16 cellular contexts compared by ENCODE assay signal in genomic region chr5:14742427-14743010, GRCh38.
A peak's percentile ranks its signal among the peaks of the same experiment; 100 is the strongest.
DNase-seq lines count a peak whose midpoint lies in the region; ATAC-seq, FAIRE-seq and TF ChIP-seq lines count a peak whose summit lies in the region.
"Had no signal": no experiment of that assay in that cellular context is flagged by ENCODE, and none has a peak within 500 bp of the region (broad histone marks: within the 10 kb centered on the region; RNA-seq: fewer than 3 reads in every experiment).

No MANE protein-coding gene starts in this region.

- no peaks in the 10 kb centered on the region for H4K20me1 ChIP-seq in OCI-LY1 (ENCODE audit: insufficient read depth, low read length)
- H4K20me1 ChIP-seq in H1 (replicated peaks in 1 of 2; ENCODE audit: control insufficient read depth in 1 of 2, insufficient read depth in 2 of 2, low read length in 2 of 2) = no peaks in the 10 kb centered on the region

- DNase-seq in CD8-positive, alpha-beta T cell = no peak
- no peak for DNase-seq in H1 (ENCODE audit: low read depth in 1 of 2, low spot score in 2 of 2)
- DNase-seq in suprapubic skin (ENCODE audit: low spot score in 2 of 2) = no peak
- no peak for DNase-seq in thyroid gland
- DNase-seq: activated CD4-positive, alpha-beta T cell treated with anti-CD3 and anti-CD28 coated beads for 1 hour; left colon; naive B cell; NCI-H1092 had no signal

- TF ChIP-seq CTCF in CD8-positive, alpha-beta T cell (IDR thresholded peaks at IDR 0.05) = no peak
- no peak for TF ChIP-seq CTCF in OCI-LY1 (IDR thresholded peaks at IDR 0.05; ENCODE audit: low read length)
- TF ChIP-seq CTCF in H1 (IDR thresholded peaks at IDR 0.05; ENCODE audit: control extremely low read depth in 1 of 3, insufficient read depth in 1 of 3, low read depth in 1 of 3, low read length in 3 of 3) = no peak
- TF ChIP-seq CTCF in suprapubic skin (IDR thresholded peaks at IDR 0.05) = no peak
- TF ChIP-seq CTCF in thyroid gland (IDR thresholded peaks at IDR 0.05) = no peak

- H3K4me2 ChIP-seq in OCI-LY1 (ENCODE audit: low read length) (no peak overlapping the region), H1 (ENCODE audit: insufficient read depth in 1 of 2, low read depth in 2 of 2, low read length in 2 of 2) (no peak overlapping the region)

- intact Hi-C loops in CD8-positive, alpha-beta T cell (cut with DNase I, micrococcal nuclease) = no loop called here
- intact Hi-C loops in thyroid gland (cut with DNase I) = no loop called here

- H3K9ac ChIP-seq in OCI-LY1 (ENCODE audit: low read length) (no peak overlapping the region), H1 (replicated peaks in 1 of 4; ENCODE audit: extremely low read depth in 1 of 4, low read depth in 3 of 4, low read length in 3 of 4) (no peak overlapping the region)

- no peak overlapping the region; the same call in 1 of the 2 replicates for H2BK12ac ChIP-seq in H1 (ENCODE audit: low read depth, low read length)

- H3K4me1 Mint-ChIP-seq in CD8-positive, alpha-beta T cell (ENCODE audit: low read depth) = peaks cover 34% of the 10 kb centered on the region

- H3K4me1 ChIP-seq in CD8-positive, alpha-beta T cell (ENCODE audit: insufficient read depth, low read length) = peaks cover 10% of the 10 kb centered on the region
- H3K4me1 ChIP-seq in OCI-LY1 (ENCODE audit: insufficient read depth, low read length, severe bottlenecking) = peaks cover 30% of the 10 kb centered on the region
- peaks cover 0 to 19% (median 9%) of the 10 kb centered on the region in 4 experiments; a peak in 6 of 7 replicates for H3K4me1 ChIP-seq in H1 (replicated peaks in 1 of 4; ENCODE audit: control insufficient read depth in 3 of 4, insufficient read depth in 4 of 4, low read length in 3 of 4)
- H3K4me1 ChIP-seq in suprapubic skin = no peaks in the 10 kb centered on the region
- peaks cover 0 to 5% of the 10 kb centered on the region in 2 donors for H3K4me1 ChIP-seq in thyroid gland

- no peak for FAIRE-seq in H1 (lab: Jason Lieb, UNC)
- FAIRE-seq: G401.6 had no signal

- no peaks in the 10 kb centered on the region for H3K27me3 ChIP-seq in CD8-positive, alpha-beta T cell (ENCODE audit: insufficient read depth, low read length)
- H3K27me3 ChIP-seq in OCI-LY1 (ENCODE audit: insufficient read depth, low read length) = no peaks in the 10 kb centered on the region
- no peaks in the 10 kb centered on the region; a peak in 1 of 7 replicates for H3K27me3 ChIP-seq in H1 (replicated peaks in 1 of 4; ENCODE audit: control insufficient read depth in 3 of 4, extremely low read depth in 1 of 4, insufficient read depth in 3 of 4, low read length in 3 of 4)
- H3K27me3 ChIP-seq in suprapubic skin = no peaks in the 10 kb centered on the region
- no peaks in the 10 kb centered on the region for H3K27me3 ChIP-seq in thyroid gland
- H3K27me3 ChIP-seq: right atrium auricular region had no signal

- no peak for ATAC-seq in CD8-positive, alpha-beta T cell
- ATAC-seq in GM18867 (IDR thresholded peaks at IDR 0.05; ENCODE audit: unreplicated experiment) (no peak), GM19395 (IDR thresholded peaks at IDR 0.05; ENCODE audit: unreplicated experiment) (no peak)
- ATAC-seq: left colon had no signal

- H3K27ac ChIP-seq in CD8-positive, alpha-beta T cell (ENCODE audit: low read depth, low read length) = no peak overlapping the region
- H3K27ac ChIP-seq in KOPT-K1 (ENCODE audit: low read depth, low read length, poor library complexity, severe bottlenecking) = peak overlapping the region; percentile 80
- H3K27ac ChIP-seq in OCI-LY1 (ENCODE audit: low read depth, low read length, poor library complexity, severe bottlenecking) = peak overlapping the region; percentile 50
- no peak overlapping the region for H3K27ac ChIP-seq in H1 (ENCODE audit: low read depth, low read length)
- H3K27ac ChIP-seq in suprapubic skin = no peak overlapping the region
- no peak overlapping the region for H3K27ac ChIP-seq in thyroid gland
- H3K27ac ChIP-seq: C4-2B, SK-N-MC had no signal

- H3K79me1 ChIP-seq in H1 (ENCODE audit: low read depth, low read length) = no peaks in the 10 kb centered on the region

- no peak overlapping the region for H2BK20ac ChIP-seq in H1 (ENCODE audit: low read length)

- H3K36me3 ChIP-seq in CD8-positive, alpha-beta T cell (ENCODE audit: insufficient read depth, low read length) = peaks cover 14% of the 10 kb centered on the region
- H3K36me3 ChIP-seq in KOPT-K1 (ENCODE audit: insufficient read depth, low read length) (no peaks in the 10 kb centered on the region), OCI-LY1 (ENCODE audit: insufficient read depth, low read length) (peaks cover 43% of the 10 kb centered on the region; the same call in 1 of the 2 replicates), H1 (ENCODE audit: control insufficient read depth in 2 of 4, insufficient read depth in 4 of 4, low read length in 3 of 4) (no peaks in the 10 kb centered on the region), suprapubic skin (peaks cover 28% of the 10 kb centered on the region), thyroid gland (peaks cover 0 to 6% of the 10 kb centered on the region in 2 donors)

- TF ChIP-seq RAD21 in H1 (IDR thresholded peaks at IDR 0.05 in 1 of 2, conservative IDR thresholded peaks at IDR 0.05 in 1 of 2; ENCODE audit: low read depth in 2 of 2, low read length in 2 of 2) = no peak

- H3K4me3 ChIP-seq in CD8-positive, alpha-beta T cell (ENCODE audit: low read depth, low read length) = no peak overlapping the region
- H3K4me3 ChIP-seq in OCI-LY1 (ENCODE audit: low read depth, low read length, poor library complexity, severe bottlenecking) (no peak overlapping the region), H1 (ENCODE audit: extremely low read depth in 1 of 4, insufficient read depth in 2 of 4, low read depth in 3 of 4, low read length in 4 of 4) (no peak overlapping the region), suprapubic skin (no peak overlapping the region), thyroid gland (replicated peaks in 1 of 3) (no peak overlapping the region)
- H3K4me3 ChIP-seq: right atrium auricular region, SK-N-MC had no signal

- no peak overlapping the region for H2BK15ac ChIP-seq in H1 (ENCODE audit: low read length)

- WGBS in H1 (ENCODE audit: extremely low coverage in 1 of 2, insufficient coverage in 1 of 2, insufficient read length in 1 of 2, insufficient replicate concordance in 2 of 2, low coverage in 1 of 2, low lambda C conversion rate in 2 of 2, missing lambda C conversion rate in 1 of 2), 2 experiments = 92% methylated on average over 14 of the region's 14 CpGs; no CpG with 5 or more reads in 1 of the 2 experiments
- 87% methylated on average over 14 of the region's 14 CpGs for WGBS in suprapubic skin
- 88 to 90% methylated on average over 14 of the region's 14 CpGs for WGBS in thyroid gland, 2 donors

- no peak overlapping the region; the same call in 1 of the 2 replicates for H4K8ac ChIP-seq in H1 (ENCODE audit: extremely low read depth, insufficient read depth, low read length)

- H2BK5ac ChIP-seq in H1 (ENCODE audit: low read depth, low read length) = no peak overlapping the region

- no peaks in the 10 kb centered on the region for H3K9me3 ChIP-seq in CD8-positive, alpha-beta T cell (ENCODE audit: low read length)
- H3K9me3 ChIP-seq in KOPT-K1 (ENCODE audit: insufficient read depth, low read length, poor library complexity, severe bottlenecking) (no peaks in the 10 kb centered on the region), OCI-LY1 (ENCODE audit: low read length) (no peaks in the 10 kb centered on the region), H1 (ENCODE audit: insufficient read depth in 2 of 2, low read depth in 1 of 2, low read length in 1 of 2) (no peaks in the 10 kb centered on the region), suprapubic skin (no peaks in the 10 kb centered on the region), thyroid gland (no peaks in the 10 kb centered on the region)
- H3K9me3 ChIP-seq: right atrium auricular region had no signal

- H3K4ac ChIP-seq in H1 (replicated peaks; ENCODE audit: insufficient read length, low read depth, low read length) = no peak overlapping the region

- H3K27ac Mint-ChIP-seq in CD8-positive, alpha-beta T cell = peak overlapping the region; percentile 81

- no peak for TF ChIP-seq POLR2A in H1 (IDR thresholded peaks at IDR 0.05; ENCODE audit: control extremely low read depth in 1 of 2, low read depth in 2 of 2, low read length in 2 of 2)
- no peak for TF ChIP-seq POLR2A in suprapubic skin (IDR thresholded peaks at IDR 0.05)
- no peak for TF ChIP-seq POLR2A in thyroid gland (IDR thresholded peaks at IDR 0.05)

- CTCF ChIA-PET in CD8-positive, alpha-beta T cell (lab: Charles Lee) = interaction anchor here (2.2 to 5.7 kb wide), 3 partner anchors 11 to 57 kb away, joined by 5 to 27 read pairs (median 5); no protein-coding TSS in a partner anchor
- CTCF ChIA-PET in H1 (lab: Charles Lee; ENCODE audit: partially characterized antibody) = interaction anchor here (0.7 to 2.0 kb wide), 5 partner anchors 11 to 108 kb away, joined by 3 to 6 read pairs (median 3); no protein-coding TSS in a partner anchor

- H4K91ac ChIP-seq in H1 (replicated peaks; ENCODE audit: insufficient read length, low read length) = no peak overlapping the region

- H3K14ac ChIP-seq in H1 (ENCODE audit: insufficient read length) = no peak overlapping the region

- H3K79me2 ChIP-seq in OCI-LY1 (ENCODE audit: insufficient read depth, low read length) (no peaks in the 10 kb centered on the region), H1 (ENCODE audit: control insufficient read depth in 1 of 2, insufficient read depth in 2 of 2, low read length in 2 of 2) (no peaks in the 10 kb centered on the region)

- H3K56ac ChIP-seq in H1 (replicated peaks; ENCODE audit: insufficient read length, low read depth, low read length) = no peak overlapping the region

- no peak overlapping the region for H2BK120ac ChIP-seq in H1 (replicated peaks; ENCODE audit: low read depth, low read length)

- POLR2A ChIA-PET in CD8-positive, alpha-beta T cell (lab: Charles Lee) = no interaction called here
- POLR2A ChIA-PET in H1 (lab: Charles Lee; ENCODE audit: partially characterized antibody) = no interaction called here

- H2AK5ac ChIP-seq in H1 (ENCODE audit: low read depth, low read length) = no peak overlapping the region

- peaks cover 85% of the 10 kb centered on the region for H3K36me3 Mint-ChIP-seq in CD8-positive, alpha-beta T cell

- no peak overlapping the region for H4K5ac ChIP-seq in H1 (ENCODE audit: insufficient read length, low read depth, low read length)

- TF ChIP-seq EP300 in H1 (IDR thresholded peaks at IDR 0.05; ENCODE audit: borderline replicate concordance in 1 of 2, low read depth in 2 of 2, low read length in 2 of 2) (no peak), suprapubic skin (IDR thresholded peaks at IDR 0.05) (no peak)

- no peaks in the 10 kb centered on the region for H3K27me3 Mint-ChIP-seq in CD8-positive, alpha-beta T cell (ENCODE audit: low read depth)
- H3K27me3 Mint-ChIP-seq: naive B cell had no signal

- H3K9me2 ChIP-seq in OCI-LY1 (ENCODE audit: low read depth, low read length) = no peaks in the 10 kb centered on the region

- peak overlapping the region; percentile 48; the same call in 1 of the 2 replicates for H3K18ac ChIP-seq in H1 (ENCODE audit: extremely low read depth, low read length)

- no peak overlapping the region for H3K4me3 Mint-ChIP-seq in CD8-positive, alpha-beta T cell
- H3K4me3 Mint-ChIP-seq: naive B cell had no signal

- H3K23ac ChIP-seq in H1 (ENCODE audit: insufficient read length) = no peak overlapping the region

- H3K23me2 ChIP-seq in H1 (ENCODE audit: low read depth, low read length) = no peaks in the 10 kb centered on the region

- H3F3A ChIP-seq in OCI-LY1 (ENCODE audit: insufficient read depth, low read length) = no peaks in the 10 kb centered on the region

- H3K9me3 Mint-ChIP-seq in CD8-positive, alpha-beta T cell = no peaks in the 10 kb centered on the region
- H3K9me3 Mint-ChIP-seq: naive B cell had no signal

- no peak overlapping the region for H2AFZ ChIP-seq in OCI-LY1 (ENCODE audit: low read length)
- no peak overlapping the region for H2AFZ ChIP-seq in H1 (ENCODE audit: low read length)

Comparison
In these comparisons a context has a peak if more than half of its experiments do, and no peak if none do; other contexts are left out.
1. H3K27ac ChIP-seq: peak in KOPT-K1 (single experiment) and OCI-LY1 (single experiment); none in CD8-positive, alpha-beta T cell (single experiment), H1 (single experiment), suprapubic skin (single experiment) and thyroid gland (0 of 3).